ENCODE assay signal across 9 cellular contexts in genomic region chr2:30511122-30512083, GRCh38.
A peak's percentile ranks its signal among the peaks of the same experiment; 100 is the strongest.
DNase-seq lines count a peak whose midpoint lies in the region; ATAC-seq, FAIRE-seq and TF ChIP-seq lines count a peak whose summit lies in the region.
"Had no signal": no experiment of that assay in that cellular context is flagged by ENCODE, and none has a peak within 500 bp of the region (broad histone marks: within the 10 kb centered on the region; RNA-seq: fewer than 3 reads in every experiment).

No MANE protein-coding gene starts in this region.

- no peaks in the 10 kb centered on the region for H3K36me3 ChIP-seq in small intestine (ENCODE audit: control insufficient read depth in 2 of 2, insufficient read depth in 2 of 2, low read length in 2 of 2)

- ATAC-seq in GM21786 (IDR thresholded peaks at IDR 0.05; ENCODE audit: unreplicated experiment) = no peak

- no peak for FAIRE-seq in small intestine (lab: Jason Lieb, UNC)

- H3K27ac ChIP-seq in small intestine (ENCODE audit: low read depth in 1 of 2, low read length in 1 of 2) (peak overlapping the region in 1 of 2 donors; percentile 29), substantia nigra (ENCODE audit: low read depth, low read length, poor library complexity, severe bottlenecking) (no peak overlapping the region)

- WGBS in small intestine, 3 donors = 25 to 47% (median 34%) methylated on average over 8 of the region's 8 CpGs

- H3K27me3 ChIP-seq in small intestine (ENCODE audit: control insufficient read depth in 2 of 2, insufficient read depth in 2 of 2, low read length in 2 of 2) = no peaks in the 10 kb centered on the region

- H3K4me1 ChIP-seq in small intestine (ENCODE audit: control insufficient read depth in 2 of 2, insufficient read depth in 1 of 2, low read depth in 1 of 2, low read length in 1 of 2) = peaks cover 3 to 4% of the 10 kb centered on the region in 2 donors

- H3K4me3 ChIP-seq in fibroblast of pulmonary artery (replicated peaks; ENCODE audit: low read depth, low read length) (no peak overlapping the region), small intestine (ENCODE audit: low read depth in 1 of 2, low read length in 2 of 2) (no peak overlapping the region)
- H3K4me3 ChIP-seq: skin epidermis had no signal

- H3K9me3 ChIP-seq in small intestine (ENCODE audit: control insufficient read depth, low read depth) = no peaks in the 10 kb centered on the region

- peak; percentile 41 for DNase-seq in HT-29 (ENCODE audit: low spot score)
- DNase-seq in NCI-H69 (lab: John Stamatoyannopoulos, UW) = peak; percentile 81
- DNase-seq in fibroblast of pulmonary artery (ENCODE audit: low read depth) = peak; percentile 27
- peak; percentile 56 for DNase-seq in small intestine
- no peak for DNase-seq in GDM1 (lab: John Stamatoyannopoulos, UW)
- no peak for DNase-seq in GM10266 (ENCODE audit: extremely low spot score)
- DNase-seq in substantia nigra (lab: John Stamatoyannopoulos, UW) = no peak

- no peak for TF ChIP-seq CTCF in fibroblast of pulmonary artery (IDR thresholded peaks at IDR 0.05; ENCODE audit: low read length, missing control alignments)
- TF ChIP-seq CTCF in GM10266 (IDR thresholded peaks at IDR 0.05; ENCODE audit: control insufficient read depth, insufficient read depth, low read depth, missing control alignments) = no peak

Comparison
In these comparisons a context has a peak if more than half of its experiments do, and no peak if none do; other contexts are left out.
1. DNase-seq: peak in HT-29 (single experiment), NCI-H69 (single experiment), fibroblast of pulmonary artery (single experiment) and small intestine (single experiment); none in GDM1 (single experiment), GM10266 (single experiment) and substantia nigra (0 of 49).